12 cellular contexts compared by ENCODE assay signal in genomic region chr1:181092056-181092455, GRCh38. TPM values are rescaled to one million over a fixed set of nuclear protein-coding genes. Genes with fewer than 3 reads are reported as not detected.
DNase-seq lines count a peak whose midpoint lies in the region; ATAC-seq and TF ChIP-seq lines count a peak whose summit lies in the region.
"Had no signal": no experiment of that assay in that cellular context is flagged by ENCODE, and none has a peak within 500 bp of the region (broad histone marks: within the 10 kb centered on the region; RNA-seq: fewer than 3 reads in every experiment).

No MANE protein-coding gene starts in this region.

- H3K27ac Mint-ChIP-seq in activated CD8-positive, alpha-beta T cell treated with anti-CD3 and anti-CD28 coated beads, Interleukin-2, amount 10 ng/mL, durations not matched to agents 7 days and 5 days: peak overlapping the region; percentile 19
- no peak overlapping the region for H3K27ac Mint-ChIP-seq in glutamatergic neuron (ENCODE audit: unreplicated experiment)

- TF ChIP-seq CTCF in left ventricle myocardium inferior (IDR thresholded peaks at IDR 0.05; ENCODE audit: borderline replicate concordance) (no peak), glutamatergic neuron (IDR thresholded peaks at IDR 0.05; ENCODE audit: partially characterized antibody, unreplicated experiment) (no peak), uterus (IDR thresholded peaks at IDR 0.05) (no peak), foreskin keratinocyte (conservative IDR thresholded peaks at IDR 0.05) (no peak)

- H3K4me3 Mint-ChIP-seq in activated CD8-positive, alpha-beta T cell treated with anti-CD3 and anti-CD28 coated beads, Interleukin-2, amount 10 ng/mL, durations not matched to agents 7 days and 5 days: peak overlapping the region; percentile 96
- H3K4me3 Mint-ChIP-seq in glutamatergic neuron (ENCODE audit: unreplicated experiment): peak overlapping the region; percentile 43

- H3K9me3 ChIP-seq in left ventricle myocardium inferior (replicated peaks) (no peaks in the 10 kb centered on the region), uterus (no peaks in the 10 kb centered on the region)

- no peak for TF ChIP-seq POLR2A in uterus (IDR thresholded peaks at IDR 0.05)

- H3K27ac ChIP-seq in left ventricle myocardium inferior (replicated peaks): peak overlapping the region; percentile 96
- peak overlapping the region; percentile 98 to 99 for H3K27ac ChIP-seq in uterus
- no peak overlapping the region for H3K27ac ChIP-seq in foreskin keratinocyte

- H3K4me1 Mint-ChIP-seq in activated CD8-positive, alpha-beta T cell treated with anti-CD3 and anti-CD28 coated beads, Interleukin-2, amount 10 ng/mL, durations not matched to agents 7 days and 5 days (ENCODE audit: low read depth): peaks cover 53% of the 10 kb centered on the region
- peaks cover 35% of the 10 kb centered on the region for H3K4me1 Mint-ChIP-seq in glutamatergic neuron (ENCODE audit: low read depth, unreplicated experiment)

- H3K27me3 Mint-ChIP-seq in activated CD8-positive, alpha-beta T cell treated with anti-CD3 and anti-CD28 coated beads, Interleukin-2, amount 10 ng/mL, durations not matched to agents 7 days and 5 days (ENCODE audit: low read depth): no peaks in the 10 kb centered on the region
- H3K27me3 Mint-ChIP-seq in glutamatergic neuron (ENCODE audit: unreplicated experiment): peaks cover 11% of the 10 kb centered on the region

- H3K9me3 Mint-ChIP-seq in activated CD8-positive, alpha-beta T cell treated with anti-CD3 and anti-CD28 coated beads, Interleukin-2, amount 10 ng/mL, durations not matched to agents 7 days and 5 days (ENCODE audit: insufficient read depth): no peaks in the 10 kb centered on the region
- H3K9me3 Mint-ChIP-seq in glutamatergic neuron (ENCODE audit: unreplicated experiment): peaks cover 7% of the 10 kb centered on the region

- H3K27me3 ChIP-seq in left ventricle myocardium inferior (ENCODE audit: low read depth) (no peaks in the 10 kb centered on the region), uterus (no peaks in the 10 kb centered on the region), foreskin keratinocyte (no peaks in the 10 kb centered on the region)

- CTCF ChIA-PET in activated CD8-positive, alpha-beta T cell treated with anti-CD3 and anti-CD28 coated beads, Interleukin-2, amount 10 ng/mL, durations not matched to agents 7 days and 5 days (lab: Charles Lee): interaction anchor here (0.8 to 19.0 kb wide), 7 partner anchors 8 to 210 kb away, joined by 3 to 395 read pairs (median 11); partner anchors contain the start of gene MR1

- ATAC-seq in activated CD8-positive, alpha-beta T cell treated with anti-CD3 and anti-CD28 coated beads, Interleukin-2, amount 10 ng/mL, durations not matched to agents 7 days and 5 days: no peak
- ATAC-seq in foreskin keratinocyte (no peak), GM21367 (IDR thresholded peaks at IDR 0.05; ENCODE audit: unreplicated experiment) (no peak)

- intact Hi-C loops in left ventricle myocardium inferior (cut with micrococcal nuclease) (no loop called here), cardiac septum (cut with DNase I) (no loop called here), uterus (cut with DNase I; ENCODE audit: low total_unique reads) (no loop called here)

- H3K36me3 ChIP-seq in left ventricle myocardium inferior (peaks cover 7% of the 10 kb centered on the region), uterus (no peaks in the 10 kb centered on the region)

- H3K4me3 ChIP-seq in left ventricle myocardium inferior (peak overlapping the region; percentile 81), uterus (no peak overlapping the region)

- H3K4me1 ChIP-seq in left ventricle myocardium inferior: peaks cover 88% of the 10 kb centered on the region
- peaks cover 5 to 14% of the 10 kb centered on the region in 2 donors for H3K4me1 ChIP-seq in uterus
- H3K4me1 ChIP-seq in foreskin keratinocyte: peaks cover 23% of the 10 kb centered on the region

- POLR2A ChIA-PET in activated CD8-positive, alpha-beta T cell treated with anti-CD3 and anti-CD28 coated beads, Interleukin-2, amount 10 ng/mL, durations not matched to agents 7 days and 5 days (lab: Charles Lee): interaction anchor here (0.7 to 4.1 kb wide), 6 partner anchors 13 to 70 kb away, joined by 3 to 36 read pairs (median 3); partner anchors contain the start of gene STX6

- H3K36me3 Mint-ChIP-seq in activated CD8-positive, alpha-beta T cell treated with anti-CD3 and anti-CD28 coated beads, Interleukin-2, amount 10 ng/mL, durations not matched to agents 7 days and 5 days (ENCODE audit: low read depth): peaks cover 62% of the 10 kb centered on the region
- H3K36me3 Mint-ChIP-seq in glutamatergic neuron (ENCODE audit: unreplicated experiment): no peaks in the 10 kb centered on the region

- DNase-seq in left ventricle myocardium inferior: no peak
- DNase-seq in cardiac septum (ENCODE audit: low spot score): no peak
- no peak for DNase-seq in activated CD8-positive, alpha-beta T cell treated with anti-CD3 and anti-CD28 coated beads, Interleukin-2, amount 10 ng/mL, durations not matched to agents 7 days and 5 days
- DNase-seq in glutamatergic neuron: no peak
- DNase-seq in uterus: no peak
- no peak for DNase-seq in foreskin keratinocyte
- no peak for DNase-seq in NOMO-1 treated with dmso at 0.1 percent for 144 hours (lab: John Stamatoyannopoulos, UW; ENCODE audit: unreplicated experiment)
- DNase-seq: DMS79, islet precursor cell, NCI-H1930, substantia nigra had no signal

RNA-seq across cellular contexts. Expression of gene IER5, which starts 3.6 kb away (rescaled TPM):
- total RNA-seq in left ventricle myocardium inferior: 22.1 TPM
- 20.5 TPM for total RNA-seq in cardiac septum
- 10 to 100 TPM; 37.2 to 38.0 TPM for total RNA-seq in activated CD8-positive, alpha-beta T cell treated with anti-CD3 and anti-CD28 coated beads, Interleukin-2, amount 10 ng/mL, durations not matched to agents 7 days and 5 days
- total RNA-seq in glutamatergic neuron (ENCODE audit: unreplicated experiment): 8.8 TPM
- total RNA-seq in uterus: 10 to 100 TPM; 19.4 to 34.8 (median 24.2) TPM
- 39.4 and 46.5 TPM in 2 replicates for total RNA-seq in foreskin keratinocyte
- polyA plus RNA-seq in foreskin keratinocyte: 36.5 and 39.7 TPM in 2 replicates

RNA-seq across cellular contexts. Expression of gene MR1, which starts 58.3 kb away (rescaled TPM):
- total RNA-seq in left ventricle myocardium inferior (4.8 TPM), cardiac septum (4.6 TPM), glutamatergic neuron (ENCODE audit: unreplicated experiment) (not detected), uterus (10 to 100 TPM; 13.8 to 29.7 (median 16.2) TPM), foreskin keratinocyte (14.9 and 18.9 TPM in 2 replicates)
- 10 to 100 TPM; 27.9 to 29.3 TPM for total RNA-seq in activated CD8-positive, alpha-beta T cell treated with anti-CD3 and anti-CD28 coated beads, Interleukin-2, amount 10 ng/mL, durations not matched to agents 7 days and 5 days
- 9.5 and 9.7 TPM in 2 replicates for polyA plus RNA-seq in foreskin keratinocyte
